26 cellular contexts compared by ENCODE assay signal in genomic region chr4:8250637-8251036, GRCh38. TPM values are rescaled to one million over a fixed set of nuclear protein-coding genes. Genes with fewer than 3 reads are reported as not detected.
DNase-seq lines count a peak whose midpoint lies in the region; ATAC-seq, FAIRE-seq and TF ChIP-seq lines count a peak whose summit lies in the region.
"Had no signal": no experiment of that assay in that cellular context is flagged by ENCODE, and none has a peak within 500 bp of the region (broad histone marks: within the 10 kb centered on the region; RNA-seq: fewer than 3 reads in every experiment).

No MANE protein-coding gene starts in this region.

- H3K36me3 ChIP-seq in SK-N-SH (replicated peaks in 1 of 2; ENCODE audit: control insufficient read depth in 1 of 2, insufficient read depth in 2 of 2, low read length in 1 of 2) (no peaks in the 10 kb centered on the region), osteoblast (ENCODE audit: insufficient read depth, low read length) (no peaks in the 10 kb centered on the region), stomach (no peaks in the 10 kb centered on the region)
- H3K36me3 ChIP-seq: BE2C; BLaER1 treated with 17β-estradiol and CSF1 and Interleukin-3, amounts not matched to agents 10 nM and 100 nM had no signal

- TF ChIP-seq CTCF in SK-N-SH (IDR thresholded peaks at IDR 0.05) = no peak
- TF ChIP-seq CTCF in A549 (IDR thresholded peaks at IDR 0.05) = no peak
- no peak for TF ChIP-seq CTCF in osteoblast (IDR thresholded peaks at IDR 0.05; ENCODE audit: extremely low read depth, low read depth, low read length)
- TF ChIP-seq CTCF in stomach (IDR thresholded peaks at IDR 0.05) = no peak

- no peak for TF ChIP-seq POLR2A in A549 (IDR thresholded peaks at IDR 0.05; ENCODE audit: low read length)
- TF ChIP-seq POLR2A in stomach (IDR thresholded peaks at IDR 0.05) = no peak

- no peak overlapping the region for H2AFZ ChIP-seq in SK-N-SH (ENCODE audit: low read depth)
- H2AFZ ChIP-seq in osteoblast (ENCODE audit: low read length) = no peak overlapping the region
- H2AFZ ChIP-seq: GM23338 had no signal

- intact Hi-C loops in stomach (cut with DNase I; ENCODE audit: low total_unique reads) = no loop called here

- H3K27me3 ChIP-seq in SK-N-SH (ENCODE audit: insufficient read depth) = no peaks in the 10 kb centered on the region
- H3K27me3 ChIP-seq in osteoblast (ENCODE audit: insufficient read depth, low read length) = peaks cover 4% of the 10 kb centered on the region
- no peaks in the 10 kb centered on the region for H3K27me3 ChIP-seq in stomach
- H3K27me3 ChIP-seq: BE2C; BLaER1 treated with 17β-estradiol and CSF1 and Interleukin-3, amounts not matched to agents 10 nM and 100 nM had no signal

- FAIRE-seq in A549 (lab: Jason Lieb, UNC) = no peak
- FAIRE-seq: A204.1, D721Med, GM12878, GM19239 had no signal

- H3K4me2 ChIP-seq in SK-N-SH (no peak overlapping the region), A549 (no peak overlapping the region), osteoblast (ENCODE audit: insufficient read depth, low read length) (no peak overlapping the region)
- H3K4me2 ChIP-seq: GM23338 had no signal

- no peaks in the 10 kb centered on the region for H3K9me2 ChIP-seq in SK-N-SH

- H3K9ac ChIP-seq in SK-N-SH = no peak overlapping the region
- H3K9ac ChIP-seq: BLaER1 treated with 17β-estradiol and CSF1 and Interleukin-3, amounts not matched to agents 10 nM and 100 nM had no signal

- CTCF ChIA-PET in SK-N-SH (lab: Yijun Ruan, JAX) = interaction anchor here (0.7 to 3.2 kb wide), 5 partner anchors 9 to 160 kb away, joined by 3 to 12 read pairs (median 4); no protein-coding TSS in a partner anchor
- CTCF ChIA-PET in A549 (lab: Yijun Ruan, JAX) = interaction anchor here (0.8 to 17.2 kb wide), 3 partner anchors 8 to 151 kb away, joined by 3 to 270 read pairs (median 15); no protein-coding TSS in a partner anchor

- H3K9me3 ChIP-seq in SK-N-SH (no peaks in the 10 kb centered on the region), A549 (no peaks in the 10 kb centered on the region), osteoblast (ENCODE audit: low read depth, low read length) (no peaks in the 10 kb centered on the region), stomach (no peaks in the 10 kb centered on the region)
- H3K9me3 ChIP-seq: BE2C had no signal

- TF ChIP-seq RAD21 in SK-N-SH (IDR thresholded peaks at IDR 0.05; ENCODE audit: low read length) = no peak
- TF ChIP-seq RAD21 in A549 (conservative IDR thresholded peaks at IDR 0.05 in 1 of 2, IDR thresholded peaks at IDR 0.05 in 1 of 2) = no peak

- H4K20me1 ChIP-seq in SK-N-SH (ENCODE audit: insufficient read depth) (no peaks in the 10 kb centered on the region), osteoblast (ENCODE audit: insufficient read depth, low read length) (no peaks in the 10 kb centered on the region)
- H4K20me1 ChIP-seq: BLaER1 treated with 17β-estradiol and CSF1 and Interleukin-3, amounts not matched to agents 10 nM and 100 nM had no signal

- no peaks in the 10 kb centered on the region for H3F3A ChIP-seq in SK-N-SH (replicated peaks; ENCODE audit: insufficient read depth)

- DNase-seq in SK-N-SH (no peak), A549 (ENCODE audit: low read depth in 1 of 2, low spot score in 1 of 2) (no peak), osteoblast (ENCODE audit: insufficient read length, low spot score, missing footprints) (peak; percentile 9), stomach (no peak)
- DNase-seq: ACHN; AML-193; BE2C; CD4-positive, alpha-beta T cell; CD8-positive, alpha-beta memory T cell; DMS 273 treated with DMSO at 0.1 percent for 48 hours; DMS79; EL; GDM1; H9; HFFc6 had no signal

- H3K27ac ChIP-seq in SK-N-SH (ENCODE audit: low read depth in 2 of 2, low read length in 1 of 2) (no peak overlapping the region), A549 (peak overlapping the region; percentile 30 to 35; a peak in 2 of 6 replicates), osteoblast (ENCODE audit: low read depth, low read length) (no peak overlapping the region), stomach (no peak overlapping the region)
- H3K27ac ChIP-seq: 22Rv1; BLaER1 treated with 17β-estradiol and CSF1 and Interleukin-3, amounts not matched to agents 10 nM and 100 nM had no signal

- POLR2A ChIA-PET in SK-N-SH (lab: Yijun Ruan, JAX) = no interaction called here
- POLR2A ChIA-PET in A549 (lab: Yijun Ruan, JAX) = no interaction called here

- TF ChIP-seq EP300 in SK-N-SH (IDR thresholded peaks at IDR 0.05; ENCODE audit: borderline replicate concordance in 1 of 2, low read depth in 1 of 2, low read length in 1 of 2) = no peak
- no peak for TF ChIP-seq EP300 in A549 (IDR thresholded peaks at IDR 0.05)
- TF ChIP-seq EP300 in stomach (IDR thresholded peaks at IDR 0.05) = no peak

- peaks cover 0 to 7% of the 10 kb centered on the region in 2 experiments; a peak in 1 of 4 replicates for H3K4me1 ChIP-seq in SK-N-SH (ENCODE audit: control insufficient read depth in 1 of 2, insufficient read depth in 2 of 2, low read depth in 1 of 2, low read length in 1 of 2)
- peaks cover 21% of the 10 kb centered on the region for H3K4me1 ChIP-seq in A549
- H3K4me1 ChIP-seq in osteoblast (ENCODE audit: insufficient read depth, low read length) = peaks cover 2% of the 10 kb centered on the region
- H3K4me1 ChIP-seq in stomach = peaks cover 0 to 21% (median 13%) of the 10 kb centered on the region in 4 donors

- no peaks in the 10 kb centered on the region for H3K79me2 ChIP-seq in SK-N-SH (ENCODE audit: insufficient read depth)
- H3K79me2 ChIP-seq in osteoblast (ENCODE audit: insufficient read depth, low read length) = no peaks in the 10 kb centered on the region

- 68% methylated on average over 7 of the region's 7 CpGs for WGBS in SK-N-SH (ENCODE audit: low lambda C conversion rate)
- 79% methylated on average over 5 of the region's 7 CpGs for WGBS in A549 (ENCODE audit: missing lambda C conversion rate)
- 75 to 95% (median 83%) methylated on average over 6 to 7 of the region's 7 CpGs for WGBS in stomach, 5 donors

- ATAC-seq in SK-N-SH treated with all-trans-retinoic acid at 6 μM for 48 hours (no peak), A549 (no peak), HG02798 (IDR thresholded peaks at IDR 0.05; ENCODE audit: poor library complexity, unreplicated experiment) (no peak)
- ATAC-seq: GM12878, GM23338, HCT116 had no signal

- H3K4me3 ChIP-seq in SK-N-SH (ENCODE audit: low read depth in 2 of 2, low read length in 1 of 2) (no peak overlapping the region), A549 (no peak overlapping the region), osteoblast (ENCODE audit: insufficient read depth, low read length) (no peak overlapping the region), stomach (no peak overlapping the region)
- H3K4me3 ChIP-seq: BLaER1 treated with 17β-estradiol and CSF1 and Interleukin-3, amounts not matched to agents 10 nM and 100 nM; GM12878; GM23338 had no signal

TF ChIP-seq in SK-N-SH treated with all-trans-retinoic acid at 6 μM for 48 hours, 23 proteins besides CTCF, POLR2A, EP300 and RAD21:
- TF ChIP-seq ZFP3 (CRISPR knock-in tag; IDR thresholded peaks at IDR 0.05) (peak; percentile 84), OSR1 (CRISPR knock-in tag; IDR thresholded peaks at IDR 0.05) (no peak)

TF ChIP-seq in SK-N-SH, 30 proteins besides CTCF, POLR2A, EP300 and RAD21:
- TF ChIP-seq SMC3 (IDR thresholded peaks at IDR 0.05; ENCODE audit: low read depth, low read length) = no peak

TF ChIP-seq in A549, 52 proteins besides CTCF, POLR2A, EP300 and RAD21 (continues in another document):
- no peak for TF ChIP-seq RCOR1 (IDR thresholded peaks at IDR 0.05; ENCODE audit: low read depth, low read length)
- no peak for TF ChIP-seq ZC3H11A (IDR thresholded peaks at IDR 0.05)
- TF ChIP-seq GATA3 (IDR thresholded peaks at IDR 0.05; ENCODE audit: borderline replicate concordance) = no peak
- no peak for TF ChIP-seq BCL3 (IDR thresholded peaks at IDR 0.05)
- no peak for TF ChIP-seq CBX2 (IDR thresholded peaks at IDR 0.05; ENCODE audit: borderline replicate concordance, low read depth)
- TF ChIP-seq NPAS2 (CRISPR knock-in tag; IDR thresholded peaks at IDR 0.05; ENCODE audit: borderline replicate concordance) = no peak

RNA-seq across cellular contexts. Expression of gene HTRA3, which starts 18.9 kb away (rescaled TPM):
- polyA plus RNA-seq in SK-N-SH (2012; rRNA removed) = 0.05 TPM in 1 of 2 replicates, not detected in the other
- 0.01 and 0.03 TPM in 2 replicates for polyA plus RNA-seq in SK-N-SH (2012; cell fraction: cytosol; rRNA removed)
- polyA plus RNA-seq in SK-N-SH (2012; cell fraction: nucleus; rRNA removed) = 0.04 and 0.05 TPM in 2 replicates
- polyA plus RNA-seq in A549 (2011; rRNA removed) = 7.4 and 9.2 TPM in 2 replicates
- polyA plus RNA-seq in A549 (2012; cell fraction: cytosol; rRNA removed) = 11.8 and 19.5 TPM in 2 replicates
- 18.5 and 23.8 TPM in 2 replicates for polyA plus RNA-seq in A549 (2012; cell fraction: nucleus; rRNA removed)
- polyA plus RNA-seq in A549 (2017; fragmentation: RNase III; extraction: RNeasy Plus Mini Kit Qiagen cat#74134 plus additional on column Dnase treatment) = 4.6 to 8.0 TPM (median 4.9 TPM) in 3 replicates
- polyA minus RNA-seq in A549 (2011; rRNA and poly(A)+ RNA removed) = 5.4 and 5.6 TPM in 2 replicates
- 4.0 and 11.5 TPM in 2 replicates for total RNA-seq in osteoblast
- total RNA-seq in stomach = 10 to 100 TPM; 15.6 to 26.8 (median 24.6) TPM
- polyA plus RNA-seq in stomach = 1 to 10 TPM; 6.6 to 9.9 (median 7.9) TPM
- total RNA-seq: CD4-positive, alpha-beta T cell; CD8-positive, alpha-beta memory T cell had no signal
- polyA plus RNA-seq: CD14-positive monocyte; CD8-positive, alpha-beta memory T cell had no signal

RNA-seq across cellular contexts. Expression of gene SH3TC1, which starts 51.5 kb away (rescaled TPM):
- polyA plus RNA-seq in SK-N-SH (2012; rRNA removed) (2.7 and 2.9 TPM in 2 replicates), A549 (2011; rRNA removed) (2.8 and 3.3 TPM in 2 replicates), A549 (2017; fragmentation: RNase III; extraction: RNeasy Plus Mini Kit Qiagen cat#74134 plus additional on column Dnase treatment) (5.4 to 8.1 TPM (median 7.4 TPM) in 3 replicates), stomach (10 to 100 TPM; 12.0 to 18.2 (median 13.9) TPM)
- polyA plus RNA-seq in SK-N-SH (2012; cell fraction: cytosol; rRNA removed) = 0.54 and 1.2 TPM in 2 replicates
- polyA plus RNA-seq in SK-N-SH (2012; cell fraction: nucleus; rRNA removed) = 8.4 and 11.3 TPM in 2 replicates
- polyA plus RNA-seq in A549 (2012; cell fraction: cytosol; rRNA removed) = 5.0 and 6.4 TPM in 2 replicates
- polyA plus RNA-seq in A549 (2012; cell fraction: nucleus; rRNA removed) = 22.6 and 31.5 TPM in 2 replicates
- 6.0 and 8.6 TPM in 2 replicates for polyA minus RNA-seq in A549 (2011; rRNA and poly(A)+ RNA removed)
- total RNA-seq in osteoblast (3.5 and 3.6 TPM in 2 replicates), stomach (10 to 100 TPM; 22.8 to 96.2 (median 52.5) TPM)
- polyA plus RNA-seq: GM23338 had no signal

Comparison
In these comparisons a context has a peak if more than half of its experiments do, and no peak if none do; other contexts are left out.
1. H3K27ac ChIP-seq: peak in A549 (2 of 2); none in SK-N-SH (0 of 2), osteoblast (single experiment) and stomach (0 of 5).